Comparison of ENCODE assay signal across 1 cellular context in genomic region chr6:105646391-105646867, GRCh38.
TF ChIP-seq lines count a peak whose summit lies in the region.

No MANE protein-coding gene starts in this region.

TF ChIP-seq in GM12878, 131 proteins besides CTCF, POLR2A, EP300 and RAD21 (continued from another document):
- no peak for TF ChIP-seq ZBTB4 (CRISPR knock-in tag; IDR thresholded peaks at IDR 0.05)
- TF ChIP-seq DPF2 (IDR thresholded peaks at IDR 0.05): peak; percentile 100
- TF ChIP-seq, protein P1, sequence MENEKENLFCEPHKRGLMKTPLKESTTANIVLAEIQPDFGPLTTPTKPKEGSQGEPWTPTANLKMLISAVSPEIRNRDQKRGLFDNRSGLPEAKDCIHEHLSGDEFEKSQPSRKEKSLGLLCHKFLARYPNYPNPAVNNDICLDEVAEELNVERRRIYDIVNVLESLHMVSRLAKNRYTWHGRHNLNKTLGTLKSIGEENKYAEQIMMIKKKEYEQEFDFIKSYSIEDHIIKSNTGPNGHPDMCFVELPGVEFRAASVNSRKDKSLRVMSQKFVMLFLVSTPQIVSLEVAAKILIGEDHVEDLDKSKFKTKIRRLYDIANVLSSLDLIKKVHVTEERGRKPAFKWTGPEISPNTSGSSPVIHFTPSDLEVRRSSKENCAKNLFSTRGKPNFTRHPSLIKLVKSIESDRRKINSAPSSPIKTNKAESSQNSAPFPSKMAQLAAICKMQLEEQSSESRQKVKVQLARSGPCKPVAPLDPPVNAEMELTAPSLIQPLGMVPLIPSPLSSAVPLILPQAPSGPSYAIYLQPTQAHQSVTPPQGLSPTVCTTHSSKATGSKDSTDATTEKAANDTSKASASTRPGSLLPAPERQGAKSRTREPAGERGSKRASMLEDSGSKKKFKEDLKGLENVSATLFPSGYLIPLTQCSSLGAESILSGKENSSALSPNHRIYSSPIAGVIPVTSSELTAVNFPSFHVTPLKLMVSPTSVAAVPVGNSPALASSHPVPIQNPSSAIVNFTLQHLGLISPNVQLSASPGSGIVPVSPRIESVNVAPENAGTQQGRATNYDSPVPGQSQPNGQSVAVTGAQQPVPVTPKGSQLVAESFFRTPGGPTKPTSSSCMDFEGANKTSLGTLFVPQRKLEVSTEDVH (IDR thresholded peaks at IDR 0.05; ENCODE audit: low read depth, partially characterized antibody): peak; percentile 77
- no peak for TF ChIP-seq ASH2L (IDR thresholded peaks at IDR 0.05; ENCODE audit: borderline replicate concordance, low read depth)
- TF ChIP-seq, protein P2, sequence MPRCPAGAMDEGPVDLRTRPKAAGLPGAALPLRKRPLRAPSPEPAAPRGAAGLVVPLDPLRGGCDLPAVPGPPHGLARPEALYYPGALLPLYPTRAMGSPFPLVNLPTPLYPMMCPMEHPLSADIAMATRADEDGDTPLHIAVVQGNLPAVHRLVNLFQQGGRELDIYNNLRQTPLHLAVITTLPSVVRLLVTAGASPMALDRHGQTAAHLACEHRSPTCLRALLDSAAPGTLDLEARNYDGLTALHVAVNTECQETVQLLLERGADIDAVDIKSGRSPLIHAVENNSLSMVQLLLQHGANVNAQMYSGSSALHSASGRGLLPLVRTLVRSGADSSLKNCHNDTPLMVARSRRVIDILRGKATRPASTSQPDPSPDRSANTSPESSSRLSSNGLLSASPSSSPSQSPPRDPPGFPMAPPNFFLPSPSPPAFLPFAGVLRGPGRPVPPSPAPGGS (IDR thresholded peaks at IDR 0.05; ENCODE audit: borderline replicate concordance, insufficient read depth, low read depth, low read length, poor library complexity, severe bottlenecking): peak; percentile 96
- peak; percentile 95 for TF ChIP-seq PML (IDR thresholded peaks at IDR 0.05; ENCODE audit: low read length)
- no peak for TF ChIP-seq HCFC1 (IDR thresholded peaks at IDR 0.05; ENCODE audit: low read length)
- no peak for TF ChIP-seq USF2 (IDR thresholded peaks at IDR 0.05; ENCODE audit: borderline replicate concordance, low read depth, low read length)
- peak; percentile 97 for TF ChIP-seq ATF7 (IDR thresholded peaks at IDR 0.05; ENCODE audit: low read depth)
- peak; percentile 97 for TF ChIP-seq CBFB (IDR thresholded peaks at IDR 0.05; ENCODE audit: low read depth)
- TF ChIP-seq PAX5 (IDR thresholded peaks at IDR 0.05; ENCODE audit: borderline replicate concordance, low read depth, low read length): peak; percentile 98
- TF ChIP-seq MYB (IDR thresholded peaks at IDR 0.05; ENCODE audit: borderline replicate concordance, low read depth, low read length): peak; percentile 94
- TF ChIP-seq EED (IDR thresholded peaks at IDR 0.05; ENCODE audit: low read depth): peak; percentile 98
- peak; percentile 99 for TF ChIP-seq TBL1XR1 (IDR thresholded peaks at IDR 0.05; ENCODE audit: low read depth, low read length)
- TF ChIP-seq KAT2A (conservative IDR thresholded peaks at IDR 0.05; ENCODE audit: control insufficient read depth, low read depth, low read length): no peak
- TF ChIP-seq, protein P3, sequence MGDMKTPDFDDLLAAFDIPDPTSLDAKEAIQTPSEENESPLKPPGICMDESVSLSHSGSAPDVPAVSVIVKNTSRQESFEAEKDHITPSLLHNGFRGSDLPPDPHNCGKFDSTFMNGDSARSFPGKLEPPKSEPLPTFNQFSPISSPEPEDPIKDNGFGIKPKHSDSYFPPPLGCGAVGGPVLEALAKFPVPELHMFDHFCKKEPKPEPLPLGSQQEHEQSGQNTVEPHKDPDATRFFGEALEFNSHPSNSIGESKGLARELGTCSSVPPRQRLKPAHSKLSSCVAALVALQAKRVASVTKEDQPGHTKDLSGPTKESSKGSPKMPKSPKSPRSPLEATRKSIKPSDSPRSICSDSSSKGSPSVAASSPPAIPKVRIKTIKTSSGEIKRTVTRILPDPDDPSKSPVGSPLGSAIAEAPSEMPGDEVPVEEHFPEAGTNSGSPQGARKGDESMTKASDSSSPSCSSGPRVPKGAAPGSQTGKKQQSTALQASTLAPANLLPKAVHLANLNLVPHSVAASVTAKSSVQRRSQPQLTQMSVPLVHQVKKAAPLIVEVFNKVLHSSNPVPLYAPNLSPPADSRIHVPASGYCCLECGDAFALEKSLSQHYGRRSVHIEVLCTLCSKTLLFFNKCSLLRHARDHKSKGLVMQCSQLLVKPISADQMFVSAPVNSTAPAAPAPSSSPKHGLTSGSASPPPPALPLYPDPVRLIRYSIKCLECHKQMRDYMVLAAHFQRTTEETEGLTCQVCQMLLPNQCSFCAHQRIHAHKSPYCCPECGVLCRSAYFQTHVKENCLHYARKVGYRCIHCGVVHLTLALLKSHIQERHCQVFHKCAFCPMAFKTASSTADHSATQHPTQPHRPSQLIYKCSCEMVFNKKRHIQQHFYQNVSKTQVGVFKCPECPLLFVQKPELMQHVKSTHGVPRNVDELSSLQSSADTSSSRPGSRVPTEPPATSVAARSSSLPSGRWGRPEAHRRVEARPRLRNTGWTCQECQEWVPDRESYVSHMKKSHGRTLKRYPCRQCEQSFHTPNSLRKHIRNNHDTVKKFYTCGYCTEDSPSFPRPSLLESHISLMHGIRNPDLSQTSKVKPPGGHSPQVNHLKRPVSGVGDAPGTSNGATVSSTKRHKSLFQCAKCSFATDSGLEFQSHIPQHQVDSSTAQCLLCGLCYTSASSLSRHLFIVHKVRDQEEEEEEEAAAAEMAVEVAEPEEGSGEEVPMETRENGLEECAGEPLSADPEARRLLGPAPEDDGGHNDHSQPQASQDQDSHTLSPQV (IDR thresholded peaks at IDR 0.05): peak; percentile 92
- TF ChIP-seq, protein P4, sequence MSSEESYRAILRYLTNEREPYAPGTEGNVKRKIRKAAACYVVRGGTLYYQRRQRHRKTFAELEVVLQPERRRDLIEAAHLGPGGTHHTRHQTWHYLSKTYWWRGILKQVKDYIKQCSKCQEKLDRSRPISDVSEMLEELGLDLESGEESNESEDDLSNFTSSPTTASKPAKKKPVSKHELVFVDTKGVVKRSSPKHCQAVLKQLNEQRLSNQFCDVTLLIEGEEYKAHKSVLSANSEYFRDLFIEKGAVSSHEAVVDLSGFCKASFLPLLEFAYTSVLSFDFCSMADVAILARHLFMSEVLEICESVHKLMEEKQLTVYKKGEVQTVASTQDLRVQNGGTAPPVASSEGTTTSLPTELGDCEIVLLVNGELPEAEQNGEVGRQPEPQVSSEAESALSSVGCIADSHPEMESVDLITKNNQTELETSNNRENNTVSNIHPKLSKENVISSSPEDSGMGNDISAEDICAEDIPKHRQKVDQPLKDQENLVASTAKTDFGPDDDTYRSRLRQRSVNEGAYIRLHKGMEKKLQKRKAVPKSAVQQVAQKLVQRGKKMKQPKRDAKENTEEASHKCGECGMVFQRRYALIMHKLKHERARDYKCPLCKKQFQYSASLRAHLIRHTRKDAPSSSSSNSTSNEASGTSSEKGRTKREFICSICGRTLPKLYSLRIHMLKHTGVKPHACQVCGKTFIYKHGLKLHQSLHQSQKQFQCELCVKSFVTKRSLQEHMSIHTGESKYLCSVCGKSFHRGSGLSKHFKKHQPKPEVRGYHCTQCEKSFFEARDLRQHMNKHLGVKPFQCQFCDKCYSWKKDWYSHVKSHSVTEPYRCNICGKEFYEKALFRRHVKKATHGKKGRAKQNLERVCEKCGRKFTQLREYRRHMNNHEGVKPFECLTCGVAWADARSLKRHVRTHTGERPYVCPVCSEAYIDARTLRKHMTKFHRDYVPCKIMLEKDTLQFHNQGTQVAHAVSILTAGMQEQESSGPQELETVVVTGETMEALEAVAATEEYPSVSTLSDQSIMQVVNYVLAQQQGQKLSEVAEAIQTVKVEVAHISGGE (CRISPR knock-in tag; IDR thresholded peaks at IDR 0.05): no peak
- peak; percentile 85; the same call in 1 of the 2 replicates for TF ChIP-seq ZNF207 (IDR thresholded peaks at IDR 0.05; ENCODE audit: borderline replicate concordance)
- TF ChIP-seq BHLHE40 (IDR thresholded peaks at IDR 0.05; ENCODE audit: borderline replicate concordance in 1 of 2, low read depth in 2 of 2, low read length in 1 of 2): peak; percentile 95 to 96
- TF ChIP-seq POU2F2 (IDR thresholded peaks at IDR 0.05; ENCODE audit: borderline replicate concordance, low read depth, low read length): peak; percentile 93
- TF ChIP-seq NFIC (IDR thresholded peaks at IDR 0.05; ENCODE audit: low read depth, low read length): peak; percentile 100
- TF ChIP-seq SPI1 (IDR thresholded peaks at IDR 0.05; ENCODE audit: borderline replicate concordance, insufficient read depth, low read depth, low read length): peak; percentile 79
